In genomic region chr5:33420946-33421345, GRCh38 we compare ENCODE assay signal across 23 cellular contexts.
"Had no signal": no experiment of that assay in that cellular context is flagged by ENCODE, and none has a peak within 500 bp of the region (broad histone marks: within the 10 kb centered on the region; RNA-seq: fewer than 3 reads in every experiment).

No MANE protein-coding gene starts in this region.

- H3K4me1 ChIP-seq: neural progenitor cell, parathyroid adenoma, psoas muscle, right lobe of liver, stomach, tibial artery, transverse colon, upper lobe of right lung, vagina had no signal

- FAIRE-seq: small intestine had no signal

- H3K27ac ChIP-seq: neural progenitor cell, ovary, parathyroid adenoma, psoas muscle, right lobe of liver, stomach, tibial artery, transverse colon, upper lobe of right lung, vagina had no signal

- H3K9ac ChIP-seq: neural progenitor cell, parathyroid adenoma had no signal

- H3K36me3 ChIP-seq: neural progenitor cell, ovary, right lobe of liver, sigmoid colon, stomach, tibial artery, transverse colon, upper lobe of right lung, vagina had no signal

- H3K4me2 ChIP-seq: neural progenitor cell had no signal

- H3K9me3 ChIP-seq: ovary, psoas muscle, right lobe of liver, sigmoid colon, stomach, tibial artery, transverse colon, upper lobe of right lung, vagina had no signal

- H2AFZ ChIP-seq: parathyroid adenoma had no signal

- H3K79me2 ChIP-seq: parathyroid adenoma had no signal

- ATAC-seq: natural killer cell; psoas muscle; right lobe of liver; stimulated activated effector memory CD8-positive, alpha-beta T cell treated with anti-CD3 and anti-CD28 coated beads, Interleukin-12 subunit alpha, Interleukin-12 subunit beta, amount 100 ng/mL, for 72 hours; stimulated activated naive B cell treated with anti-CD40 and anti-IgM and Interleukin-4, amounts not matched to agents 10 μg/mL and 1 μg/mL and 100 μg/mL, for 72 hours; upper lobe of right lung had no signal

- H3K4me3 ChIP-seq: neural progenitor cell, ovary, psoas muscle, right lobe of liver, sigmoid colon, stomach, tibial artery, transverse colon, upper lobe of right lung, vagina had no signal

- H3K27me3 ChIP-seq: neural progenitor cell, ovary, right lobe of liver, sigmoid colon, stomach, tibial artery, transverse colon, upper lobe of right lung, vagina had no signal

- DNase-seq: natural killer cell; occipital lobe; ovary; posterior cingulate gyrus; psoas muscle; right cardiac atrium; right lobe of liver; sigmoid colon; small intestine; stimulated activated CD4-positive, alpha-beta T cell treated with anti-CD3 and anti-CD28 coated beads, Interleukin-15, amount 100 ng/mL, for 24 hours; stimulated activated CD4-positive, alpha-beta T cell treated with anti-CD3 and anti-CD28 coated beads, Interleukin-2, amount 100 ng/mL, for 24 hours; stimulated activated CD4-positive, alpha-beta T cell treated with anti-CD3 and anti-CD28 coated beads, Interleukin-2, amount 100 ng/mL, for 48 hours; stimulated activated CD4-positive, alpha-beta T cell treated with anti-CD3 and anti-CD28 coated beads, Interleukin-4, amount 100 ng/mL, for 24 hours; stimulated activated naive B cell treated with anti-CD40 and anti-IgM and Interleukin-4, amounts not matched to agents 10 μg/mL and 1 μg/mL and 100 μg/mL, for 72 hours; stimulated activated naive CD4-positive, alpha-beta T cell treated with Interleukin-2 at 50 U/mL for 16 hours; stomach; tibial artery; transverse colon; upper lobe of right lung had no signal
